In genomic region chr1:8878448-8879347, GRCh38 we compare ENCODE assay signal across 8 cellular contexts. TPM values are rescaled to one million over a fixed set of nuclear protein-coding genes. Genes with fewer than 3 reads are reported as not detected.
A peak's percentile ranks its signal among the peaks of the same experiment; 100 is the strongest.
DNase-seq lines count a peak whose midpoint lies in the region; TF ChIP-seq lines count a peak whose summit lies in the region.

Gene ENO1, minus strand, starts transcription at chr1:8878686. Its CDS starts 3,778 bp downstream, at chr1:8874908.

- peak within 1 kb of the TSS; percentile 84 for H3K4me3 ChIP-seq in HAP-1
- H3K4me3 ChIP-seq in MG63: peak within 1 kb of the TSS; percentile 76
- H3K4me3 ChIP-seq in SJCRH30: peak within 1 kb of the TSS; percentile 96
- peak within 1 kb of the TSS; percentile 78 to 86 for H3K4me3 ChIP-seq in foreskin fibroblast (ENCODE audit: low read depth in 1 of 2, low read length in 2 of 2)
- peak within 1 kb of the TSS; percentile 98 for H3K4me3 ChIP-seq in neuron (ENCODE audit: low read length)

- in situ Hi-C loops in HAP-1 (cut with MboI; ENCODE audit: low sequenced_read_pairs): no loop called here

- H3K4me1 ChIP-seq in HAP-1: peaks cover 40% of the 10 kb centered on the region
- H3K4me1 ChIP-seq in SJCRH30: peaks cover 26% of the 10 kb centered on the region
- peaks cover 38% of the 10 kb centered on the region for H3K4me1 ChIP-seq in neuron (ENCODE audit: insufficient read depth, low read length)

- no peak for TF ChIP-seq CTCF in foreskin fibroblast (IDR thresholded peaks at IDR 0.05; ENCODE audit: low read depth, low read length)

- H3K27me3 ChIP-seq in HAP-1 (ENCODE audit: low read depth) (no peaks in the 10 kb centered on the region), MG63 (no peaks in the 10 kb centered on the region), SJCRH30 (no peaks in the 10 kb centered on the region), neuron (ENCODE audit: insufficient read depth, low read length) (no peaks in the 10 kb centered on the region)

- H2AFZ ChIP-seq in neuron (ENCODE audit: low read depth, low read length): peak within 1 kb of the TSS; percentile 80

- H3K9me3 ChIP-seq in HAP-1: no peaks in the 10 kb centered on the region
- no peaks in the 10 kb centered on the region for H3K9me3 ChIP-seq in MG63
- no peaks in the 10 kb centered on the region for H3K9me3 ChIP-seq in SJCRH30 (replicated peaks)
- H3K9me3 ChIP-seq in neuron (ENCODE audit: low read length): no peaks in the 10 kb centered on the region

- H3K36me3 ChIP-seq in HAP-1 (replicated peaks) (peaks cover 43% of the 10 kb centered on the region), MG63 (peaks cover 42% of the 10 kb centered on the region), SJCRH30 (peaks cover 36% of the 10 kb centered on the region), neuron (ENCODE audit: insufficient read depth, low read length) (peaks cover 25% of the 10 kb centered on the region)

- peak; percentile 97 for DNase-seq in GDM1 (lab: John Stamatoyannopoulos, UW)
- DNase-seq in HAP-1 (ENCODE audit: low spot score in 2 of 2): peak; percentile 88 to 97
- DNase-seq in MG63: peak; percentile 95
- DNase-seq in SJCRH30: peak; percentile 98 to 99
- peak; percentile 98 for DNase-seq in activated gamma-delta T cell treated with anti-CD3 and anti-CD28 coated beads, Interleukin-2, amount 50 U/mL, for 16 hours (ENCODE audit: low read depth)
- DNase-seq in foreskin fibroblast: peak; percentile 97 to 99
- peak; percentile 91 for DNase-seq in stromal cell of bone marrow (ENCODE audit: low read depth)

- H3K27ac ChIP-seq in SJCRH30: peak within 1 kb of the TSS; percentile 95

RNA-seq across cellular contexts. Expression of gene ENO1, which starts in this region (rescaled TPM):
- total RNA-seq in MG63 (2014; rRNA removed; shearing (Covaris generic); ENCODE audit: low replicate concordance): 2,801 and 3,884 TPM in 2 replicates
- total RNA-seq in SJCRH30 (2014; rRNA removed; shearing (Covaris generic)): 2,596 and 2,758 TPM in 2 replicates

Comparison
In these comparisons a context has a peak if more than half of its experiments do, and no peak if none do; other contexts are left out.
1. Peak in every context shown above with its lines: DNase-seq, H3K4me3 ChIP-seq and H3K27ac ChIP-seq.